In the genomic region with DNA sequence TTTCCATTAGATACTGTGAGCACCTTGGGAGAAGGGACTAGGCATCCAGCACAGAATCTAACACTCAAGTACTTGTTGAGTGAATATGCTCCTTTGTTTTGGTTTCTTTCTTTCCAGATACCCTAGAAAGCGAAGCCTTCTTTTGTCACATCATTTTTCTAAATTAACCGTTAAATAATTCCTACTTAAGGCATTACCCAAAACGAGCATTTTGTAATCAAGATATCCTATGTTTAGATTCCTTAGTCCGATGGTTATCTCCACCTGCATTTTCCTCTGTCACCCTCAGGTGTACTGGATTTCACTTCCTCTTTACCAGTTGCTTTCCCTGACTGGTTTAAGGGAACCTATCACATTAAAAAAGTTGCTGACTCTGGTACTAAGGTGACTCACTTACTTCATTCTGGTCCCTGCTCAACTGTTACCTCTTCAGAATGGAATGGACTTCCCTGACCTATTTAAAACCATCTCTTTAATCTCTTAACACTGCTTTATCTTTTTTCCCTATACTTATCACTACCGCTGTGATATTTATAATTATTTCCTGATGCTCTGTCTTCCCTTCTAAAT, we compare ENCODE assay signal across 15 cellular contexts. TPM values are rescaled to one million over a fixed set of nuclear protein-coding genes. Genes with fewer than 3 reads are reported as not detected.
DNase-seq lines count a peak whose midpoint lies in the region; ATAC-seq, FAIRE-seq and TF ChIP-seq lines count a peak whose summit lies in the region.
"Had no signal": no experiment of that assay in that cellular context is flagged by ENCODE, and none has a peak within 500 bp of the region (broad histone marks: within the 10 kb centered on the region; RNA-seq: fewer than 3 reads in every experiment).

No MANE protein-coding gene starts in this region.

- 100% methylated on average over 4 of the region's 5 CpGs for WGBS in mesendoderm (ENCODE audit: extremely low coverage, insufficient coverage, low lambda C conversion rate)

- no peak overlapping the region for H3K4me3 ChIP-seq in BLaER1 treated with 17β-estradiol and CSF1 and Interleukin-3, amounts not matched to agents 10 nM and 100 nM
- H3K4me3 ChIP-seq in MM.1S (ENCODE audit: low read length) (no peak overlapping the region), mesendoderm (ENCODE audit: low read length) (no peak overlapping the region), kidney (ENCODE audit: low read length in 2 of 2) (no peak overlapping the region)
- H3K4me3 ChIP-seq: cardiac muscle cell, HAP-1 had no signal

- no peak overlapping the region for H2BK15ac ChIP-seq in mesendoderm (replicated peaks; ENCODE audit: low read depth)

- no peak overlapping the region for H3K56ac ChIP-seq in mesendoderm (ENCODE audit: low read length)

- peaks cover 1 to 29% (median 14%) of the 10 kb centered on the region in 11 experiments; a peak in 15 of 22 replicates for H3K36me3 ChIP-seq in BLaER1 treated with 17β-estradiol and CSF1 and Interleukin-3, amounts not matched to agents 10 nM and 100 nM
- H3K36me3 ChIP-seq in MM.1S (replicated peaks; ENCODE audit: insufficient read depth, low read length) (no peaks in the 10 kb centered on the region), mesendoderm (ENCODE audit: control insufficient read depth, insufficient read depth, low read length) (no peaks in the 10 kb centered on the region), kidney (ENCODE audit: control insufficient read depth in 1 of 2, insufficient read depth in 2 of 2, low read length in 2 of 2) (no peaks in the 10 kb centered on the region)
- H3K36me3 ChIP-seq: cardiac muscle cell, HAP-1 had no signal

- no peak overlapping the region for H4K8ac ChIP-seq in mesendoderm (ENCODE audit: low read depth, low read length)

- no peak overlapping the region for H3K4ac ChIP-seq in mesendoderm (ENCODE audit: low read depth, low read length)

- no peak overlapping the region for H3K27ac ChIP-seq in BLaER1 treated with 17β-estradiol and CSF1 and Interleukin-3, amounts not matched to agents 10 nM and 100 nM
- H3K27ac ChIP-seq in MM.1S (ENCODE audit: low read length) = no peak overlapping the region
- no peak overlapping the region for H3K27ac ChIP-seq in mesendoderm (ENCODE audit: low read depth, low read length)
- H3K27ac ChIP-seq in kidney (ENCODE audit: low read depth in 2 of 2, low read length in 2 of 2) = no peak overlapping the region
- H3K27ac ChIP-seq: cardiac muscle cell had no signal

- no peak overlapping the region for H2BK5ac ChIP-seq in mesendoderm (ENCODE audit: low read length)

- peak overlapping the region in 3 of 5 experiments; percentile 37 to 68 (median 58) for H3K27ac Mint-ChIP-seq in brain
- H3K27ac Mint-ChIP-seq in activated CD8-positive, alpha-beta T cell treated with anti-CD3 and anti-CD28 coated beads, Interleukin-2, amount 10 ng/mL, durations not matched to agents 7 days and 5 days = no peak overlapping the region
- H3K27ac Mint-ChIP-seq: activated T-helper 17 cell treated with anti-CD3 and anti-CD28 coated beads, Interleukin-2, amount 50 U/mL, for 72 hours had no signal

- CTCF ChIA-PET in activated CD8-positive, alpha-beta T cell treated with anti-CD3 and anti-CD28 coated beads, Interleukin-2, amount 10 ng/mL, durations not matched to agents 7 days and 5 days (lab: Charles Lee) = no interaction called here

- peak overlapping the region in 6 of 11 experiments; percentile 13 to 85 (median 82); a peak in 6 of 22 replicates for H3K4me2 ChIP-seq in BLaER1 treated with 17β-estradiol and CSF1 and Interleukin-3, amounts not matched to agents 10 nM and 100 nM
- H3K4me2 ChIP-seq in MM.1S (ENCODE audit: low read depth, low read length) (0 out of 2 replicates have a peak overlapping the region, but pooled peaks have one; percentile 3), mesendoderm (ENCODE audit: low read length) (no peak overlapping the region)

- no peak overlapping the region for H2BK120ac ChIP-seq in mesendoderm (ENCODE audit: low read depth, low read length)

- peak overlapping the region in 2 of 5 experiments; percentile 20 to 37 for H3K4me3 Mint-ChIP-seq in brain
- no peak overlapping the region for H3K4me3 Mint-ChIP-seq in activated CD8-positive, alpha-beta T cell treated with anti-CD3 and anti-CD28 coated beads, Interleukin-2, amount 10 ng/mL, durations not matched to agents 7 days and 5 days
- H3K4me3 Mint-ChIP-seq: activated T-helper 17 cell treated with anti-CD3 and anti-CD28 coated beads, Interleukin-2, amount 50 U/mL, for 72 hours had no signal

- peaks cover 71% of the 10 kb centered on the region for H3K79me2 ChIP-seq in MM.1S (ENCODE audit: low read length)
- H3K79me2 ChIP-seq in mesendoderm (ENCODE audit: control insufficient read depth, insufficient read depth, low read length) = peaks cover 14% of the 10 kb centered on the region

- peaks cover 14 to 29% (median 23%) of the 10 kb centered on the region in 10 experiments for H3K4me1 ChIP-seq in BLaER1 treated with 17β-estradiol and CSF1 and Interleukin-3, amounts not matched to agents 10 nM and 100 nM
- peaks cover 17% of the 10 kb centered on the region for H3K4me1 ChIP-seq in MM.1S (ENCODE audit: low read length)
- no peaks in the 10 kb centered on the region for H3K4me1 ChIP-seq in mesendoderm (ENCODE audit: control insufficient read depth, low read depth, low read length)
- peaks cover 0 to 2% of the 10 kb centered on the region in 2 donors for H3K4me1 ChIP-seq in kidney (ENCODE audit: control insufficient read depth in 1 of 2, insufficient read depth in 1 of 2, low read depth in 1 of 2, low read length in 2 of 2)

- peaks cover 30% of the 10 kb centered on the region for H3F3A ChIP-seq in MM.1S (ENCODE audit: insufficient read depth, low read length)

- no peak overlapping the region for H3K18ac ChIP-seq in mesendoderm (ENCODE audit: low read length)

- no peak overlapping the region for H3K23ac ChIP-seq in mesendoderm (ENCODE audit: low read length)

- H4K20me1 ChIP-seq in BLaER1 treated with 17β-estradiol and CSF1 and Interleukin-3, amounts not matched to agents 10 nM and 100 nM = peaks cover 10 to 71% (median 47%) of the 10 kb centered on the region in 11 experiments; a peak in 19 of 22 replicates
- peaks cover 7% of the 10 kb centered on the region for H4K20me1 ChIP-seq in MM.1S (ENCODE audit: insufficient read depth, low read length)

- H3K4me1 Mint-ChIP-seq in brain = peaks cover 50% of the 10 kb centered on the region
- H3K4me1 Mint-ChIP-seq in activated CD8-positive, alpha-beta T cell treated with anti-CD3 and anti-CD28 coated beads, Interleukin-2, amount 10 ng/mL, durations not matched to agents 7 days and 5 days (ENCODE audit: low read depth) = peaks cover 13% of the 10 kb centered on the region

- no peak for FAIRE-seq in kidney (lab: Jason Lieb, UNC)

- H3K27me3 Mint-ChIP-seq in brain = peaks cover 11% of the 10 kb centered on the region
- H3K27me3 Mint-ChIP-seq in activated CD8-positive, alpha-beta T cell treated with anti-CD3 and anti-CD28 coated beads, Interleukin-2, amount 10 ng/mL, durations not matched to agents 7 days and 5 days (ENCODE audit: low read depth) = no peaks in the 10 kb centered on the region
- H3K27me3 Mint-ChIP-seq: activated T-helper 17 cell treated with anti-CD3 and anti-CD28 coated beads, Interleukin-2, amount 50 U/mL, for 72 hours had no signal

- DNase-seq in MM.1S = no peak
- peak; percentile 65 for DNase-seq in mesendoderm
- no peak for DNase-seq in amniotic stem cell (lab: John Stamatoyannopoulos, UW)
- no peak for DNase-seq in kidney
- DNase-seq in activated CD8-positive, alpha-beta T cell treated with anti-CD3 and anti-CD28 coated beads, Interleukin-2, amount 10 ng/mL, durations not matched to agents 7 days and 5 days = no peak
- DNase-seq: AML-193; NCI-H1436; NCI-H774; stimulated activated CD4-positive, alpha-beta T cell treated with anti-CD3 and anti-CD28 coated beads, Interleukin-1b, Interleukin-23, amount 100 ng/mL, for 48 hours had no signal

- H3K9ac ChIP-seq in BLaER1 treated with 17β-estradiol and CSF1 and Interleukin-3, amounts not matched to agents 10 nM and 100 nM = no peak overlapping the region
- H3K9ac ChIP-seq in MM.1S (ENCODE audit: low read length) (no peak overlapping the region), mesendoderm (ENCODE audit: low read length) (no peak overlapping the region), kidney (ENCODE audit: low read length in 2 of 2) (no peak overlapping the region)

- TF ChIP-seq CTCF in MM.1S (IDR thresholded peaks at IDR 0.05; ENCODE audit: low read length) (no peak), brain (conservative IDR thresholded peaks at IDR 0.05) (no peak), kidney (IDR thresholded peaks at IDR 0.05; ENCODE audit: borderline replicate concordance, extremely low read depth, insufficient read depth) (no peak)

- ATAC-seq in activated CD8-positive, alpha-beta T cell treated with anti-CD3 and anti-CD28 coated beads, Interleukin-2, amount 10 ng/mL, durations not matched to agents 7 days and 5 days = no peak
- ATAC-seq in SK-N-SH treated with all-trans-retinoic acid at 6 μM for 48 hours = no peak
- ATAC-seq: activated T-helper 17 cell treated with anti-CD3 and anti-CD28 coated beads, Interleukin-2, amount 50 U/mL, for 72 hours had no signal

- no peak overlapping the region for H2AK5ac ChIP-seq in mesendoderm (ENCODE audit: low read length)

- no peak overlapping the region for H4K5ac ChIP-seq in mesendoderm (ENCODE audit: low read length)

- no peaks in the 10 kb centered on the region for H3K9me3 ChIP-seq in BLaER1 treated with 17β-estradiol and CSF1 and Interleukin-3, amounts not matched to agents 10 nM and 100 nM (replicated peaks in 1 of 11)
- H3K9me3 ChIP-seq in MM.1S (replicated peaks; ENCODE audit: insufficient read depth, low read length) (no peaks in the 10 kb centered on the region), kidney (ENCODE audit: control insufficient read depth in 1 of 2, low read length in 2 of 2) (no peaks in the 10 kb centered on the region)
- H3K9me3 ChIP-seq: HAP-1 had no signal

- peaks cover 3% of the 10 kb centered on the region for H3K79me1 ChIP-seq in mesendoderm (ENCODE audit: low read length)

- no peaks in the 10 kb centered on the region for H3K9me3 Mint-ChIP-seq in brain
- no peaks in the 10 kb centered on the region for H3K9me3 Mint-ChIP-seq in activated CD8-positive, alpha-beta T cell treated with anti-CD3 and anti-CD28 coated beads, Interleukin-2, amount 10 ng/mL, durations not matched to agents 7 days and 5 days (ENCODE audit: insufficient read depth)
- H3K9me3 Mint-ChIP-seq: activated T-helper 17 cell treated with anti-CD3 and anti-CD28 coated beads, Interleukin-2, amount 50 U/mL, for 72 hours had no signal

- POLR2A ChIA-PET in activated CD8-positive, alpha-beta T cell treated with anti-CD3 and anti-CD28 coated beads, Interleukin-2, amount 10 ng/mL, durations not matched to agents 7 days and 5 days (lab: Charles Lee) = no interaction called here

- H3K36me3 Mint-ChIP-seq in brain = peaks cover 4% of the 10 kb centered on the region
- H3K36me3 Mint-ChIP-seq in activated CD8-positive, alpha-beta T cell treated with anti-CD3 and anti-CD28 coated beads, Interleukin-2, amount 10 ng/mL, durations not matched to agents 7 days and 5 days (ENCODE audit: low read depth) = peaks cover 3% of the 10 kb centered on the region

- intact Hi-C loops in kidney (cut with DNase I) = no loop called here

- no peaks in the 10 kb centered on the region for H3K9me2 ChIP-seq in MM.1S (replicated peaks; ENCODE audit: insufficient read depth, low read length)

- H3K27me3 ChIP-seq in BLaER1 treated with 17β-estradiol and CSF1 and Interleukin-3, amounts not matched to agents 10 nM and 100 nM = no peaks in the 10 kb centered on the region
- no peaks in the 10 kb centered on the region for H3K27me3 ChIP-seq in MM.1S (replicated peaks; ENCODE audit: insufficient read depth, low read length)
- H3K27me3 ChIP-seq in mesendoderm (ENCODE audit: insufficient read depth, low read length, poor library complexity) = no peaks in the 10 kb centered on the region
- H3K27me3 ChIP-seq: cardiac muscle cell had no signal

- H2AFZ ChIP-seq in MM.1S (ENCODE audit: low read length) = no peak overlapping the region

RNA-seq across cellular contexts. Expression of gene B3GALNT2, which starts 3.2 kb away (rescaled TPM):
- polyA plus RNA-seq in brain (ENCODE audit: insufficient read depth, low read depth, low replicate concordance) (4.9 TPM), kidney (ENCODE audit: insufficient read depth, low read depth, low replicate concordance) (2.0 TPM)
- 12.6 TPM for polyA plus RNA-seq in mesendoderm (2013, experiment 1 of 2)
- polyA plus RNA-seq in mesendoderm (2013, experiment 2 of 2) = 13.0 TPM
- 14.4 TPM for total RNA-seq in kidney
- 10 to 100 TPM; 12.9 to 13.0 TPM for total RNA-seq in activated CD8-positive, alpha-beta T cell treated with anti-CD3 and anti-CD28 coated beads, Interleukin-2, amount 10 ng/mL, durations not matched to agents 7 days and 5 days
